ENCODE assay signal across 1 cellular context in the genomic region with DNA sequence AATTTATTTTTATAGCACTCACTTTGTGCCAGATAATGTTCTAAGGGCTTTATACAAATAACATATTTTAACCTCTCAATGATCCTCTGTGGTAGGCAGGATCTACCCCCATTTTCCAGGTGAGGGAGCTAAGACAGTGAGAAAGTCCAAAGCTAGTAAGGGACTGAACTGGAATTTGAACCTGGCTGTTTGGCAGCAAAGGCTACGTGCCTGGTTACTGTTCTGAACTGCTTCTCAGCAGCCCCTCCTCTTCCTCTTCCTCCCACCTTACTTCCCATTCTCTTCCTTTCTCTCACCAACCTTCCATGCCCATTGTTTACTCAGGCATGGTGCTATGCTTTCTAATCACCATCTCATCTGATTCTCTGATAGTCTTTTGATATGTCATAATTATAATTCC.
TF ChIP-seq lines count a peak whose summit lies in the region.

No MANE protein-coding gene starts in this region.

TF ChIP-seq in liver, 16 proteins besides CTCF, POLR2A, EP300 and RAD21 (continued from another document):
- TF ChIP-seq GABPA (IDR thresholded peaks at IDR 0.05 in 1 of 2, conservative IDR thresholded peaks at IDR 0.05 in 1 of 2), result peak in 1 of 2 donors; percentile 35
TF ChIP-seq in liver: peak in this region for 7.
